In genomic region chr19:42303101-42303464, GRCh38 we compare ENCODE assay signal across 9 cellular contexts. TPM values are rescaled to one million over a fixed set of nuclear protein-coding genes. Genes with fewer than 3 reads are reported as not detected.
A peak's percentile ranks its signal among the peaks of the same experiment; 100 is the strongest.
DNase-seq lines count a peak whose midpoint lies in the region; ATAC-seq and TF ChIP-seq lines count a peak whose summit lies in the region.
"Had no signal": no experiment of that assay in that cellular context is flagged by ENCODE, and none has a peak within 500 bp of the region (broad histone marks: within the 10 kb centered on the region; RNA-seq: fewer than 3 reads in every experiment).

No MANE protein-coding gene starts in this region.

- H3K27me3 Mint-ChIP-seq in osteocyte (ENCODE audit: unreplicated experiment), result no peaks in the 10 kb centered on the region

- peaks cover 5% of the 10 kb centered on the region for H3K36me3 Mint-ChIP-seq in osteocyte (ENCODE audit: unreplicated experiment)

- H3K9me3 Mint-ChIP-seq in osteocyte (ENCODE audit: unreplicated experiment), result no peaks in the 10 kb centered on the region

- in situ Hi-C loops in GM13977 (cut with MboI; ENCODE audit: low pct_unique_long_range_greater_than_20kb, low sequenced_read_pairs, unreplicated experiment), result no loop called here

- peak overlapping the region; percentile 8 for H3K27ac Mint-ChIP-seq in osteocyte (ENCODE audit: unreplicated experiment)

- TF ChIP-seq CTCF in choroid plexus epithelial cell (conservative IDR thresholded peaks at IDR 0.05; ENCODE audit: low read depth, low read length) (no peak), osteocyte (IDR thresholded peaks at IDR 0.05) (no peak), GM13977 (IDR thresholded peaks at IDR 0.05; ENCODE audit: extremely low read depth, insufficient read depth, missing control alignments) (no peak)

- peak overlapping the region; percentile 78 for H3K4me3 ChIP-seq in choroid plexus epithelial cell (ENCODE audit: low read depth, low read length)

- peaks cover 24% of the 10 kb centered on the region for H3K4me1 Mint-ChIP-seq in osteocyte (ENCODE audit: unreplicated experiment)

- ATAC-seq in HG03039 (IDR thresholded peaks at IDR 0.05; ENCODE audit: unreplicated experiment), result no peak
- ATAC-seq: PC-3 had no signal

- peak; percentile 66 for DNase-seq in DMS79 treated with DMSO at 0.1 percent for 48 hours (lab: John Stamatoyannopoulos, UW)
- DNase-seq in NCI-H146 treated with DMSO at 0.1 percent for 48 hours (lab: John Stamatoyannopoulos, UW; ENCODE audit: unreplicated experiment), result peak; percentile 49
- DNase-seq in choroid plexus epithelial cell (ENCODE audit: low read depth), result no peak
- no peak for DNase-seq in osteocyte (ENCODE audit: extremely low spot score, unreplicated experiment)
- no peak for DNase-seq in DMS153 (lab: John Stamatoyannopoulos, UW)
- DNase-seq in GM13977 (ENCODE audit: low spot score), result no peak
- DNase-seq in NCI-H510A treated with DMSO at 0.1 percent for 48 hours (lab: John Stamatoyannopoulos, UW), result no peak
- DNase-seq: PC-3 had no signal

- peak overlapping the region; percentile 87 for H3K4me3 Mint-ChIP-seq in osteocyte (ENCODE audit: unreplicated experiment)

RNA-seq across cellular contexts. Expression of gene PAFAH1B3, which starts 0.7 kb away (rescaled TPM):
- 44.4 and 47.2 TPM in 2 replicates for total RNA-seq in osteocyte
- total RNA-seq: PC-3 had no signal

RNA-seq across cellular contexts. Expression of gene PRR19, which starts 1.2 kb away (rescaled TPM):
- total RNA-seq in osteocyte, result 2.0 and 2.2 TPM in 2 replicates
- total RNA-seq: PC-3 had no signal

RNA-seq across cellular contexts. Expression of gene TMEM145, which starts 10.0 kb away (rescaled TPM):
- 0.21 and 0.78 TPM in 2 replicates for total RNA-seq in osteocyte

RNA-seq across cellular contexts. Expression of gene MEGF8, which starts 22.4 kb away (rescaled TPM):
- 75.7 and 80.9 TPM in 2 replicates for total RNA-seq in osteocyte

RNA-seq across cellular contexts. Expression of gene CIC, which starts 34.0 kb away (rescaled TPM):
- total RNA-seq in osteocyte, result 115 and 122 TPM in 2 replicates

Comparison
In these comparisons a context has a peak if more than half of its experiments do, and no peak if none do; other contexts are left out.
1. DNase-seq: peak in DMS79 treated with DMSO at 0.1 percent for 48 hours (single experiment) and NCI-H146 treated with DMSO at 0.1 percent for 48 hours (single experiment); none in choroid plexus epithelial cell (single experiment), osteocyte (single experiment), DMS153 (single experiment), GM13977 (single experiment) and NCI-H510A treated with DMSO at 0.1 percent for 48 hours (single experiment).